In genomic region chr7:150322833-150323681, GRCh38 we compare ENCODE assay signal across 8 cellular contexts. TPM values are rescaled to one million over a fixed set of nuclear protein-coding genes. Genes with fewer than 3 reads are reported as not detected.
A peak's percentile ranks its signal among the peaks of the same experiment; 100 is the strongest.
DNase-seq lines count a peak whose midpoint lies in the region; ATAC-seq and TF ChIP-seq lines count a peak whose summit lies in the region.

TSS of gene ACTR3C (minus strand) at chr7:150323545. CDS start at chr7:150295296, 28,249 bp downstream.
A gene with protein sequence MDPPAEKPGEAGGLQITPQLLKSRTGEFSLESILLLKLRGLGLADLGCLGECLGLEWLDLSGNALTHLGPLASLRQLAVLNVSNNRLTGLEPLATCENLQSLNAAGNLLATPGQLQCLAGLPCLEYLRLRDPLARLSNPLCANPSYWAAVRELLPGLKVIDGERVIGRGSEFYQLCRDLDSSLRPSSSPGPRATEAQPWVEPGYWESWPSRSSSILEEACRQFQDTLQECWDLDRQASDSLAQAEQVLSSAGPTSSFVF (plus strand): TSS chr7:150323355. CDS start chr7:150336862, 13,507 bp downstream.

- H3K36me3 ChIP-seq in esophagus muscularis mucosa: peaks cover 0 to 27% (median 6%) of the 10 kb centered on the region in 4 donors
- H3K36me3 ChIP-seq in neuronal stem cell (replicated peaks in 1 of 2; ENCODE audit: control insufficient read depth in 2 of 2, insufficient read depth in 2 of 2, low read length in 2 of 2): no peaks in the 10 kb centered on the region
- H3K36me3 ChIP-seq in thoracic aorta: no peaks in the 10 kb centered on the region

- H2BK120ac ChIP-seq in neuronal stem cell (ENCODE audit: low read depth, low read length): no peak within 1 kb of the TSS

- peak within 1 kb of the TSS; percentile 83 for H2AFZ ChIP-seq in neuronal stem cell (ENCODE audit: low read length)

- no peak within 1 kb of the TSS for H2BK15ac ChIP-seq in neuronal stem cell (ENCODE audit: low read length)

- peak within 1 kb of the TSS; percentile 62 for H3K23ac ChIP-seq in neuronal stem cell (ENCODE audit: low read depth, low read length, poor library complexity)

- no peaks in the 10 kb centered on the region for H3K27me3 ChIP-seq in AG04450 (ENCODE audit: control insufficient read depth, insufficient read depth, low read length)
- H3K27me3 ChIP-seq in esophagus muscularis mucosa: no peaks in the 10 kb centered on the region
- H3K27me3 ChIP-seq in neuronal stem cell (ENCODE audit: control insufficient read depth in 3 of 3, insufficient read depth in 3 of 3, low read depth in 1 of 3, low read length in 3 of 3): no peaks in the 10 kb centered on the region
- H3K27me3 ChIP-seq in thoracic aorta (replicated peaks; ENCODE audit: insufficient read depth): no peaks in the 10 kb centered on the region

- no peak within 1 kb of the TSS for H3K4me2 ChIP-seq in neuronal stem cell (ENCODE audit: insufficient read depth, low read length, poor library complexity, severe bottlenecking)

- H3K9me3 ChIP-seq in AG04450 (ENCODE audit: control insufficient read depth, insufficient read depth, low read length) (peaks cover 6% of the 10 kb centered on the region; the same call in 1 of the 2 replicates), esophagus muscularis mucosa (no peaks in the 10 kb centered on the region), neuronal stem cell (replicated peaks in 1 of 2; ENCODE audit: control insufficient read depth in 2 of 2, insufficient read depth in 1 of 2, low read depth in 1 of 2, low read length in 2 of 2) (no peaks in the 10 kb centered on the region), thoracic aorta (no peaks in the 10 kb centered on the region)

- TF ChIP-seq CTCF in AG04450 (IDR thresholded peaks at IDR 0.05; ENCODE audit: low read depth, low read length) (no peak; the same call in 1 of the 2 replicates), esophagus muscularis mucosa (IDR thresholded peaks at IDR 0.05) (no peak), thoracic aorta (IDR thresholded peaks at IDR 0.05) (no peak)

- H3K4me3 ChIP-seq in AG04450 (ENCODE audit: low read depth, low read length) (peak within 1 kb of the TSS; percentile 13; the same call in 1 of the 2 replicates), esophagus muscularis mucosa (peak within 1 kb of the TSS; percentile 80 to 97 (median 88)), neuronal stem cell (ENCODE audit: low read length in 2 of 2) (peak within 1 kb of the TSS in 1 of 2 donors; percentile 36), thoracic aorta (peak within 1 kb of the TSS; percentile 80)

- H3K4me1 ChIP-seq in esophagus muscularis mucosa: peaks cover 0 to 34% (median 29%) of the 10 kb centered on the region in 4 donors
- peaks cover 4 to 8% of the 10 kb centered on the region in 2 donors for H3K4me1 ChIP-seq in neuronal stem cell (ENCODE audit: control insufficient read depth in 2 of 2, insufficient read depth in 1 of 2, low read depth in 1 of 2, low read length in 2 of 2)
- peaks cover 0 to 24% of the 10 kb centered on the region in 2 donors for H3K4me1 ChIP-seq in thoracic aorta (ENCODE audit: control insufficient read depth in 1 of 2, low read depth in 2 of 2)

- CTCF ChIA-PET in AG04450 (lab: Charles Lee): interaction anchor here (1.3 kb wide), 1 partner anchor 12 kb away, joined by 3 read pairs; no protein-coding TSS in a partner anchor

- no peak within 1 kb of the TSS for H3K9ac ChIP-seq in neuronal stem cell (ENCODE audit: low read depth, low read length, poor library complexity)

- WGBS in esophagus muscularis mucosa: 14% methylated on average over 8 of the region's 82 CpGs
- WGBS in neuronal stem cell (ENCODE audit: extremely low coverage in 2 of 2, insufficient read length in 2 of 2, insufficient replicate concordance in 1 of 2), 2 donors: no CpG with 5 or more reads among the region's 82 CpGs

- no peak within 1 kb of the TSS for H4K91ac ChIP-seq in neuronal stem cell (ENCODE audit: low read depth, low read length, poor library complexity)

- H2AK5ac ChIP-seq in neuronal stem cell (ENCODE audit: low read depth, low read length): peak within 1 kb of the TSS; percentile 10

- DNase-seq in AG04450 (ENCODE audit: low read depth, low spot score) (no peak), NCI-H748 treated with DMSO at 0.1 percent for 48 hours (lab: John Stamatoyannopoulos, UW) (peak; percentile 74), activated T-cell treated with anti-CD3 and anti-CD28 coated beads for 4 hours (peak; percentile 55), esophagus muscularis mucosa (ENCODE audit: extremely low spot score) (no peak), neuronal stem cell (ENCODE audit: low spot score) (no peak), thoracic aorta (ENCODE audit: low spot score) (no peak)

- H4K8ac ChIP-seq in neuronal stem cell (ENCODE audit: low read depth, low read length): no peak within 1 kb of the TSS

- no peaks in the 10 kb centered on the region for H3K79me1 ChIP-seq in neuronal stem cell (ENCODE audit: low read depth, low read length)

- no peak for TF ChIP-seq EP300 in esophagus muscularis mucosa (IDR thresholded peaks at IDR 0.05)

- peak; percentile 74 for ATAC-seq in HG03432 (IDR thresholded peaks at IDR 0.05; ENCODE audit: unreplicated experiment)
- ATAC-seq in thoracic aorta (ENCODE audit: insufficient number of reproducible peaks, low FRiP score, low read depth): no peak

- no peak within 1 kb of the TSS for H2BK12ac ChIP-seq in neuronal stem cell (ENCODE audit: low read length)

- POLR2A ChIA-PET in AG04450 (lab: Yijun Ruan, JAX): no interaction called here

- intact Hi-C loops in esophagus muscularis mucosa (cut with DNase I): no loop called here

- no peak within 1 kb of the TSS for H2BK5ac ChIP-seq in neuronal stem cell (ENCODE audit: low read length)

- H3K4ac ChIP-seq in neuronal stem cell (ENCODE audit: low read length): no peak within 1 kb of the TSS

- no peak within 1 kb of the TSS for H3K14ac ChIP-seq in neuronal stem cell (ENCODE audit: low read length)

- no peak within 1 kb of the TSS for H3K18ac ChIP-seq in neuronal stem cell (ENCODE audit: low read length)

- TF ChIP-seq POLR2A in GM19193 (IDR thresholded peaks at IDR 0.05; ENCODE audit: extremely low read depth, insufficient read depth, insufficient read length) (peak; percentile 86), esophagus muscularis mucosa (IDR thresholded peaks at IDR 0.05; ENCODE audit: low read depth) (no peak)

- no peak within 1 kb of the TSS for H3K27ac ChIP-seq in AG04450 (ENCODE audit: low read depth, low read length)
- peak within 1 kb of the TSS; percentile 85 to 91 (median 88) for H3K27ac ChIP-seq in esophagus muscularis mucosa (replicated peaks in 1 of 4)
- H3K27ac ChIP-seq in neuronal stem cell (replicated peaks; ENCODE audit: low read length): no peak within 1 kb of the TSS
- peak within 1 kb of the TSS in 1 of 2 donors; percentile 34 for H3K27ac ChIP-seq in thoracic aorta

RNA-seq across cellular contexts. Expression of gene ACTR3C, which starts in this region (rescaled TPM):
- polyA plus RNA-seq in AG04450 (2011; rRNA removed): 0.31 and 0.36 TPM in 2 replicates
- polyA minus RNA-seq in AG04450 (2011; rRNA and poly(A)+ RNA removed): 0.18 and 0.30 TPM in 2 replicates
- 10 to 100 TPM in 1 of 4 donors, 1 to 10 TPM in 3; 4.3 to 10.1 (median 4.8) TPM for total RNA-seq in esophagus muscularis mucosa
- not detected for polyA plus RNA-seq in neuronal stem cell (2013, experiment 1 of 2)
- not detected for polyA plus RNA-seq in neuronal stem cell (2013, experiment 2 of 2)
- 1 to 10 TPM in 1 of 2 donors, under 1 TPM in 1; 0.14 to 6.4 TPM for total RNA-seq in thoracic aorta

RNA-seq across cellular contexts. Expression of the second gene that starts in this region (rescaled TPM):
- 0.17 and 0.57 TPM in 2 replicates for polyA plus RNA-seq in AG04450 (2011; rRNA removed)
- polyA minus RNA-seq in AG04450 (2011; rRNA and poly(A)+ RNA removed): 0.17 and 0.46 TPM in 2 replicates
- total RNA-seq in esophagus muscularis mucosa: 10 to 100 TPM in 2 of 4 donors, 1 to 10 TPM in 2; 7.9 to 16.5 (median 12.4) TPM
- 0.81 TPM for polyA plus RNA-seq in neuronal stem cell (2013, experiment 1 of 2)
- 0.79 TPM for polyA plus RNA-seq in neuronal stem cell (2013, experiment 2 of 2)
- total RNA-seq in thoracic aorta: 10 to 100 TPM in 1 of 2 donors, 1 to 10 TPM in 1; 4.6 to 10.2 TPM

Comparison
In these comparisons a context has a peak if more than half of its experiments do, and no peak if none do; other contexts are left out.
1. DNase-seq: peak in NCI-H748 treated with DMSO at 0.1 percent for 48 hours (single experiment) and activated T-cell treated with anti-CD3 and anti-CD28 coated beads for 4 hours (single experiment); none in AG04450 (single experiment), esophagus muscularis mucosa (single experiment), neuronal stem cell (single experiment) and thoracic aorta (single experiment).
2. H3K27ac ChIP-seq: peak in esophagus muscularis mucosa (4 of 4); none in AG04450 (single experiment) and neuronal stem cell (single experiment).